In genomic region chr11:93922830-93923229, GRCh38 we compare ENCODE assay signal across 25 cellular contexts.
"Had no signal": no experiment of that assay in that cellular context is flagged by ENCODE, and none has a peak within 500 bp of the region (broad histone marks: within the 10 kb centered on the region; RNA-seq: fewer than 3 reads in every experiment).

No MANE protein-coding gene starts in this region.

- H3K4me3 ChIP-seq: breast epithelium, MG63, SK-N-MC had no signal

- H3K4me1 ChIP-seq: breast epithelium had no signal

- H3K4me2 ChIP-seq: KMS-11 had no signal

- H3K9ac ChIP-seq: KMS-11 had no signal

- H3K27ac ChIP-seq: breast epithelium, KMS-11, SK-N-MC had no signal

- H3K9me3 ChIP-seq: breast epithelium had no signal

- ATAC-seq: activated CD8-positive, alpha-beta memory T cell treated with anti-CD3 and anti-CD28 coated beads, Interleukin-2, amount 10 ng/mL, durations not matched to agents 7 days and 5 days; Panc1; Right ventricle myocardium inferior; T-cell; WTC11 had no signal

- H3K27me3 ChIP-seq: breast epithelium, MG63 had no signal

- DNase-seq: activated CD4-positive, alpha-beta T cell treated with anti-CD3 and anti-CD28 coated beads for 48 hours; activated CD4-positive, alpha-beta T cell treated with anti-CD3 and anti-CD28 coated beads, Interleukin-2, amount 50 U/mL, for 48 hours; activated CD4-positive, CD25-positive, alpha-beta regulatory T cell treated with anti-CD3 and anti-CD28 coated beads, Interleukin-2, amount 50 U/mL, for 72 hours; activated CD8-positive, alpha-beta memory T cell treated with anti-CD3 and anti-CD28 coated beads, Interleukin-2, amount 10 ng/mL, durations not matched to agents 7 days and 5 days; activated effector memory CD4-positive, alpha-beta T cell treated with Interleukin-2 at 50 U/mL for 16 hours; activated naive CD4-positive, alpha-beta T cell; activated T-cell treated with anti-CD3 and anti-CD28 coated beads, Interleukin-2, amount 50 U/mL, for 24 hours; aorta; caudate nucleus; MG63; NCI-H1105 treated with DMSO at 0.1 percent for 48 hours; NCI-H1436 treated with DMSO at 0.1 percent for 48 hours; NCI-H187; NCI-H2081; NCI-H510A treated with DMSO at 0.1 percent for 48 hours; NCI-H69; NK-92 treated with Interleukin-12 subunit alpha and Interleukin-12 subunit beta, amount 100 ng/mL, for 24 hours; RPMI8226; T-cell had no signal

- H3K36me3 ChIP-seq: breast epithelium, MG63 had no signal
